In genomic region chr6:69164564-69165252, GRCh38 we compare ENCODE assay signal across 12 cellular contexts.
DNase-seq lines count a peak whose midpoint lies in the region; ATAC-seq and TF ChIP-seq lines count a peak whose summit lies in the region.
"Had no signal": no experiment of that assay in that cellular context is flagged by ENCODE, and none has a peak within 500 bp of the region (broad histone marks: within the 10 kb centered on the region; RNA-seq: fewer than 3 reads in every experiment).

No MANE protein-coding gene starts in this region.

- H2BK120ac ChIP-seq in IMR-90 (ENCODE audit: low read depth, low read length) = no peak overlapping the region

- H3K4me1 ChIP-seq in IMR-90 (ENCODE audit: control insufficient read depth, insufficient read depth, low read length) (no peaks in the 10 kb centered on the region), SK-N-SH (ENCODE audit: control insufficient read depth in 1 of 2, insufficient read depth in 2 of 2, low read depth in 1 of 2, low read length in 1 of 2) (peaks cover 0 to 12% of the 10 kb centered on the region in 2 experiments; a peak in 2 of 4 replicates), gastrocnemius medialis (no peaks in the 10 kb centered on the region)
- H3K4me1 ChIP-seq: testis had no signal

- no peak overlapping the region for H3K27ac Mint-ChIP-seq in Calu3 (ENCODE audit: unreplicated experiment)
- H3K27ac Mint-ChIP-seq: CD4-positive, CD25-positive, alpha-beta regulatory T cell; IgD-negative memory B cell had no signal

- POLR2A ChIA-PET in IMR-90 (lab: Charles Lee; ENCODE audit: unreplicated experiment) (no interaction called here), SK-N-SH (lab: Yijun Ruan, JAX) (interaction anchor here (0.5 kb wide), 1 partner anchor 175 kb away, joined by 3 read pairs; no protein-coding TSS in a partner anchor)

- no peak overlapping the region for H2BK15ac ChIP-seq in IMR-90 (ENCODE audit: low read depth, low read length)

- intact Hi-C loops in Calu3 (cut with micrococcal nuclease; ENCODE audit: unreplicated experiment) = loop anchor here (10.0 kb wide), 2 partner anchors 550 to 940 kb away; no protein-coding TSS in a partner anchor
- intact Hi-C loops in IMR-90 (cut with micrococcal nuclease) = no loop called here
- intact Hi-C loops in gastrocnemius medialis (cut with DNase I; ENCODE audit: low total_unique reads) = no loop called here

- no peaks in the 10 kb centered on the region for H3K27me3 ChIP-seq in IMR-90 (ENCODE audit: control insufficient read depth, insufficient read depth, low read length)
- no peaks in the 10 kb centered on the region for H3K27me3 ChIP-seq in SK-N-SH (ENCODE audit: insufficient read depth)
- no peaks in the 10 kb centered on the region for H3K27me3 ChIP-seq in gastrocnemius medialis
- H3K27me3 ChIP-seq: testis had no signal

- no peaks in the 10 kb centered on the region for H3K79me2 ChIP-seq in SK-N-SH (ENCODE audit: insufficient read depth)

- no peak overlapping the region for H3K9ac ChIP-seq in IMR-90 (ENCODE audit: low read depth, low read length)
- no peak overlapping the region for H3K9ac ChIP-seq in SK-N-SH

- no peak overlapping the region for H3K4me3 Mint-ChIP-seq in Calu3 (ENCODE audit: low read depth, unreplicated experiment)
- H3K4me3 Mint-ChIP-seq: CD4-positive, CD25-positive, alpha-beta regulatory T cell; IgD-negative memory B cell had no signal

- TF ChIP-seq POLR2A in IMR-90 (IDR thresholded peaks at IDR 0.05; ENCODE audit: low read depth, low read length) = no peak
- TF ChIP-seq POLR2A in gastrocnemius medialis (IDR thresholded peaks at IDR 0.05) = no peak

- dilution Hi-C loops in IMR-90 (cut with HindIII; ENCODE audit: low sequenced_read_pairs, unreplicated experiment) = no loop called here

- peak; percentile 18 for DNase-seq in Calu3
- DNase-seq in IMR-90 = no peak
- peak; percentile 46 for DNase-seq in SK-N-SH
- peak; percentile 9 for DNase-seq in iPS DF 4.7 (ENCODE audit: extremely low read depth, low spot score)
- no peak for DNase-seq in gastrocnemius medialis
- DNase-seq in GOT3 (lab: John Stamatoyannopoulos, UW) = no peak
- DNase-seq: activated CD4-positive, alpha-beta T cell treated with anti-CD3 and anti-CD28 coated beads, Interleukin-2, amount 50 U/mL, for 1 hour; CD4-positive, CD25-positive, alpha-beta regulatory T cell; testis had no signal

- no CpG with 5 or more reads among the region's 4 CpGs for WGBS in IMR-90 (ENCODE audit: extremely low coverage in 2 of 2, insufficient read length in 1 of 2), 2 experiments
- 11% methylated on average over 4 of the region's 4 CpGs for WGBS in SK-N-SH (ENCODE audit: low lambda C conversion rate)

- no peak overlapping the region for H3K4me3 ChIP-seq in IMR-90 (ENCODE audit: insufficient read depth, low read depth, low read length)
- no peak overlapping the region for H3K4me3 ChIP-seq in SK-N-SH (ENCODE audit: low read depth in 2 of 2, low read length in 1 of 2)
- H3K4me3 ChIP-seq in gastrocnemius medialis = no peak overlapping the region
- H3K4me3 ChIP-seq: testis had no signal

- H3K4ac ChIP-seq in IMR-90 (ENCODE audit: low read depth, low read length) = no peak overlapping the region

- H3K27ac ChIP-seq in IMR-90 (ENCODE audit: insufficient read depth, low read length) (no peak overlapping the region), SK-N-SH (ENCODE audit: low read depth in 2 of 2, low read length in 1 of 2) (peak overlapping the region in 1 of 2 experiments; percentile 69; a peak in 2 of 4 replicates), gastrocnemius medialis (no peak overlapping the region)
- H3K27ac ChIP-seq: testis had no signal

- no peak overlapping the region for H3K56ac ChIP-seq in IMR-90 (ENCODE audit: extremely low read depth, insufficient read depth, low read length)

- H3K9me1 ChIP-seq in IMR-90 (ENCODE audit: insufficient read depth, low read length) = no peaks in the 10 kb centered on the region

- no peak overlapping the region for H2AK9ac ChIP-seq in IMR-90 (replicated peaks; ENCODE audit: low read depth, low read length, poor library complexity)

- peak in 1 of 2 experiments; percentile 51; a peak in 2 of 4 replicates for TF ChIP-seq EP300 in SK-N-SH (IDR thresholded peaks at IDR 0.05; ENCODE audit: borderline replicate concordance in 1 of 2, low read depth in 1 of 2, low read length in 1 of 2)

- H2BK20ac ChIP-seq in IMR-90 (ENCODE audit: low read depth, low read length) = no peak overlapping the region

- no peaks in the 10 kb centered on the region for H3F3A ChIP-seq in SK-N-SH (replicated peaks; ENCODE audit: insufficient read depth)

- no peaks in the 10 kb centered on the region for H3K9me3 Mint-ChIP-seq in Calu3 (ENCODE audit: low read depth, unreplicated experiment)
- H3K9me3 Mint-ChIP-seq: IgD-negative memory B cell had no signal

- TF ChIP-seq RAD21 in IMR-90 (IDR thresholded peaks at IDR 0.05; ENCODE audit: low read length) (no peak), SK-N-SH (IDR thresholded peaks at IDR 0.05; ENCODE audit: low read length) (peak; percentile 51)

- no peaks in the 10 kb centered on the region for H3K79me1 ChIP-seq in IMR-90 (ENCODE audit: low read depth in 1 of 2, low read length in 2 of 2)

- H3K9me3 ChIP-seq in IMR-90 (ENCODE audit: control insufficient read depth, insufficient read depth, low read length) (no peaks in the 10 kb centered on the region), SK-N-SH (no peaks in the 10 kb centered on the region), gastrocnemius medialis (no peaks in the 10 kb centered on the region)
- H3K9me3 ChIP-seq: testis had no signal

- ATAC-seq in IMR-90 (ENCODE audit: low read depth) = no peak
- no peak for ATAC-seq in gastrocnemius medialis
- no peak for ATAC-seq in GM21619 (IDR thresholded peaks at IDR 0.05; ENCODE audit: unreplicated experiment)
- ATAC-seq in HG02973 (IDR thresholded peaks at IDR 0.05; ENCODE audit: unreplicated experiment) = no peak

- H3K4me2 ChIP-seq in IMR-90 (ENCODE audit: low read depth, low read length) = no peak overlapping the region
- H3K4me2 ChIP-seq in SK-N-SH = no peak overlapping the region

- TF ChIP-seq CTCF in Calu3 (IDR thresholded peaks at IDR 0.05; ENCODE audit: unreplicated experiment) (no peak), IMR-90 (conservative IDR thresholded peaks at IDR 0.05; ENCODE audit: low read depth, low read length) (0 out of 2 replicates have a peak, but pooled peaks have one; percentile 6), SK-N-SH (IDR thresholded peaks at IDR 0.05) (peak; percentile 46), gastrocnemius medialis (IDR thresholded peaks at IDR 0.05 in 4 of 5, conservative IDR thresholded peaks at IDR 0.05 in 1 of 5) (no peak)

- no peaks in the 10 kb centered on the region for H3K36me3 Mint-ChIP-seq in Calu3 (ENCODE audit: insufficient read depth, unreplicated experiment)
- H3K36me3 Mint-ChIP-seq: CD4-positive, CD25-positive, alpha-beta regulatory T cell; IgD-negative memory B cell had no signal

- no peaks in the 10 kb centered on the region for H3K9me2 ChIP-seq in SK-N-SH

- H3K23ac ChIP-seq in IMR-90 (ENCODE audit: low read depth, low read length) = no peak overlapping the region

- CTCF ChIA-PET in Calu3 (lab: Charles Lee) = no interaction called here
- CTCF ChIA-PET in IMR-90 (lab: Yijun Ruan, JAX) = interaction anchor here (0.6 to 1.1 kb wide), 3 partner anchors 9 to 118 kb away, joined by 3 read pairs; no protein-coding TSS in a partner anchor
- CTCF ChIA-PET in SK-N-SH (lab: Yijun Ruan, JAX) = interaction anchor here (0.7 to 2.1 kb wide), 14 partner anchors 8 to 565 kb away, joined by 3 to 8 read pairs (median 4); no protein-coding TSS in a partner anchor

- no peaks in the 10 kb centered on the region for H3K27me3 Mint-ChIP-seq in Calu3 (ENCODE audit: unreplicated experiment)
- H3K27me3 Mint-ChIP-seq: CD4-positive, CD25-positive, alpha-beta regulatory T cell; IgD-negative memory B cell had no signal

- BruUV-seq in Calu3 (replicated peaks; lab: Mats Ljungman, UMichigan) = no TSS peak
- no TSS peak for BruUV-seq in IMR-90 (replicated peaks; lab: Mats Ljungman, UMichigan)

- H3K14ac ChIP-seq in IMR-90 (replicated peaks; ENCODE audit: low read depth, low read length) = no peak overlapping the region

- no peak overlapping the region for H2BK5ac ChIP-seq in IMR-90 (ENCODE audit: low read depth, low read length, poor library complexity, severe bottlenecking)

- no peaks in the 10 kb centered on the region for H3K36me3 ChIP-seq in IMR-90 (ENCODE audit: control insufficient read depth, insufficient read depth, low read length)
- no peaks in the 10 kb centered on the region for H3K36me3 ChIP-seq in SK-N-SH (replicated peaks in 1 of 2; ENCODE audit: control insufficient read depth in 1 of 2, insufficient read depth in 2 of 2, low read length in 1 of 2)
- H3K36me3 ChIP-seq in gastrocnemius medialis = no peaks in the 10 kb centered on the region

- H4K91ac ChIP-seq in IMR-90 (ENCODE audit: insufficient read depth, low read depth, low read length) = no peak overlapping the region

- H4K5ac ChIP-seq in IMR-90 (ENCODE audit: low read depth, low read length) = no peak overlapping the region

- H2AFZ ChIP-seq in IMR-90 (replicated peaks; ENCODE audit: low read length, poor library complexity) = no peak overlapping the region
- H2AFZ ChIP-seq in SK-N-SH (ENCODE audit: low read depth) = no peak overlapping the region

- H4K20me1 ChIP-seq in IMR-90 (ENCODE audit: insufficient read depth, low read length) (no peaks in the 10 kb centered on the region), SK-N-SH (ENCODE audit: insufficient read depth) (no peaks in the 10 kb centered on the region)

- no peak overlapping the region for H4K8ac ChIP-seq in IMR-90 (ENCODE audit: low read depth in 2 of 2, low read length in 2 of 2)

- no peaks in the 10 kb centered on the region for H3K4me1 Mint-ChIP-seq in Calu3 (ENCODE audit: low read depth, unreplicated experiment)
- H3K4me1 Mint-ChIP-seq: CD4-positive, CD25-positive, alpha-beta regulatory T cell; IgD-negative memory B cell had no signal

- in situ Hi-C loops in IMR-90 (cut with MboI; ENCODE audit: low sequenced_read_pairs) (no loop called here), gastrocnemius medialis (cut with MboI; ENCODE audit: low sequenced_read_pairs in 4 of 4) (no loop called here)

- no peak overlapping the region for H2AK5ac ChIP-seq in IMR-90 (ENCODE audit: low read depth, low read length)

- H3K18ac ChIP-seq in IMR-90 (ENCODE audit: low read depth, low read length) = no peak overlapping the region

TF ChIP-seq in IMR-90, 13 proteins besides CTCF, POLR2A, EP300 and RAD21:
- TF ChIP-seq SMC3 (IDR thresholded peaks at IDR 0.05; ENCODE audit: low read depth, low read length) (no peak), CEBPB (IDR thresholded peaks at IDR 0.05; ENCODE audit: low read depth, low read length) (no peak), MAFK (IDR thresholded peaks at IDR 0.05; ENCODE audit: low read depth, low read length) (no peak)

TF ChIP-seq in SK-N-SH, 30 proteins besides CTCF, POLR2A, EP300 and RAD21:
- no peak for TF ChIP-seq POLR2AphosphoS5 (IDR thresholded peaks at IDR 0.05; ENCODE audit: low read depth, low read length)
- no peak for TF ChIP-seq RCOR1 (IDR thresholded peaks at IDR 0.05; ENCODE audit: low read length)
- TF ChIP-seq TCF12 (IDR thresholded peaks at IDR 0.05) = no peak
- 0 out of 2 replicates have a peak, but pooled peaks have one; percentile 16 for TF ChIP-seq SMC3 (IDR thresholded peaks at IDR 0.05; ENCODE audit: low read depth, low read length)
- TF ChIP-seq GATA2 (CRISPR knock-in tag; IDR thresholded peaks at IDR 0.05) = peak; percentile 3; the same call in 1 of the 2 replicates

Comparison
In these comparisons a context has a peak if more than half of its experiments do, and no peak if none do; other contexts are left out.
1. DNase-seq: peak in Calu3 (single experiment), SK-N-SH (single experiment) and iPS DF 4.7 (single experiment); none in IMR-90 (single experiment), gastrocnemius medialis (0 of 2) and GOT3 (single experiment).
2. CTCF ChIP-seq: peak in IMR-90 (single experiment) and SK-N-SH (single experiment); none in Calu3 (single experiment) and gastrocnemius medialis (0 of 5).